Comparison of ENCODE assay signal across 13 cellular contexts in the genomic region with DNA sequence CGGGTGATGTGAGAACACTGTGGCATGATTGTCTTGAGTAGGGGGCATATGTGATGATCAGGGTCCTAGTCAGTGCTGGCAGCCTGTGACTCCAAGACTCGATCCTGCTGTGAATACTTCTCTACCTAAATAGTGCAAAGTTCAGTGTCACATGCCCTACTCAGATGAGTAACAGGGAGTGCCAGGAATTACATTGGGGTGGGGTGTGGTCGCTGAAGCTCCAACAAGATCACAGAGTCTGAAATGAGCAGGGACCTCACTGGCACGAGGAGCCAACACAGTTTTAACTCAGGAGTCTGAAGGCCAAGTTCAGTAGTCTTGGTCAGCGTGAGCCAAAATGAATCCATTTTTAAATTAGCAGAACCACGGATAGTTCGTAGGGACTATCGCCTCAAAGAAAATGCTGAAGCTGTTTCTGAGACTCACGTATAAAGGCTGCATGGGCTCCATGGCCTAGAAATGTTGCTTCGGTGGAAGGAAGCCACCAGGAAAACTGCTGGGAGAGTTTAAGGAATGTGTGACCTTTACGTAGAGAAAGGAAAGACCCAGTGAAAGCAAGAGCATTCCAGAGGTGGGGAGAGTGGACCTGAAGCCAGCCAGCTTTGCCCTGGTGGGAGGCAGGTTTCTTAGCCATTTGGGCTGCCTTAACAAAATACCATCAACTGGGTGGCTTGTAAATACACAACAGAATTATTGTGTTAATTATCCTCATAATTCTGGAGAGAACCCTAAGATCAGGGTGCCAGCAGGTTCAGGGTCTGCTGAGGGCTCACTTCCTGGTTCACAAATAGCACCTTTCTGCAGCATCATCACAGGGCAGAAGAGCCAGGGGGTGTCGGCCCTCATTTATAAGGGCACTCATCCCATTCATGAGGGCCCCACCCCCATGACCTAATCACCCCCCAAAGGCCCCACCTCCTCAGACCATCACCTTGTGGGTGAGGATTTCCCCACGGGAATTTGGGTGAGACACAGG.
DNase-seq lines count a peak whose midpoint lies in the region; ATAC-seq and TF ChIP-seq lines count a peak whose summit lies in the region.
"Had no signal": no experiment of that assay in that cellular context is flagged by ENCODE, and none has a peak within 500 bp of the region (broad histone marks: within the 10 kb centered on the region; RNA-seq: fewer than 3 reads in every experiment).

No MANE protein-coding gene starts in this region.

- H3K9ac ChIP-seq in mucosa of rectum (ENCODE audit: low read depth in 1 of 2, low read length in 2 of 2): peak overlapping the region in 1 of 2 donors; percentile 43
- H3K9ac ChIP-seq: parathyroid adenoma had no signal

- BruUV-seq in Calu3 (replicated peaks; lab: Mats Ljungman, UMichigan): no TSS peak

- peak overlapping the region in 1 of 2 donors; percentile 23 for H3K4me3 ChIP-seq in mucosa of rectum (ENCODE audit: low read length in 2 of 2)
- no peak overlapping the region for H3K4me3 ChIP-seq in upper lobe of left lung
- no peak overlapping the region for H3K4me3 ChIP-seq in HAP-1

- H3K9me3 Mint-ChIP-seq in Calu3 (ENCODE audit: low read depth, unreplicated experiment): no peaks in the 10 kb centered on the region

- H3K9me3 ChIP-seq in mucosa of rectum (ENCODE audit: control insufficient read depth in 2 of 2, low read length in 2 of 2): no peaks in the 10 kb centered on the region
- no peaks in the 10 kb centered on the region for H3K9me3 ChIP-seq in upper lobe of left lung
- H3K9me3 ChIP-seq in HAP-1: no peaks in the 10 kb centered on the region

- no peaks in the 10 kb centered on the region for H3K27me3 Mint-ChIP-seq in Calu3 (ENCODE audit: unreplicated experiment)

- peak overlapping the region; percentile 79 for H3K27ac Mint-ChIP-seq in Calu3 (ENCODE audit: unreplicated experiment)

- TF ChIP-seq CTCF in Calu3 (IDR thresholded peaks at IDR 0.05; ENCODE audit: unreplicated experiment): no peak
- TF ChIP-seq CTCF in upper lobe of left lung (IDR thresholded peaks at IDR 0.05): no peak

- TF ChIP-seq POLR2A in erythroblast (IDR thresholded peaks at IDR 0.05; ENCODE audit: low read length) (no peak), upper lobe of left lung (IDR thresholded peaks at IDR 0.05) (no peak)

- H3K36me3 Mint-ChIP-seq in Calu3 (ENCODE audit: insufficient read depth, unreplicated experiment): no peaks in the 10 kb centered on the region

- H3K27ac ChIP-seq in mucosa of rectum (ENCODE audit: low read depth in 2 of 2, low read length in 2 of 2) (peak overlapping the region; percentile 68 to 84), upper lobe of left lung (no peak overlapping the region)
- H3K27ac ChIP-seq: parathyroid adenoma had no signal

- peak overlapping the region; percentile 44 for H3K4me3 Mint-ChIP-seq in Calu3 (ENCODE audit: low read depth, unreplicated experiment)

- no peak for TF ChIP-seq EP300 in upper lobe of left lung (IDR thresholded peaks at IDR 0.05)

- DNase-seq in Calu3 (peak; percentile 12), LoVo (ENCODE audit: low spot score) (peak; percentile 94), erythroblast (lab: John Stamatoyannopoulos, UW) (peak; percentile 69 to 84), upper lobe of left lung (no peak), head of caudate nucleus (no peak), HAP-1 (ENCODE audit: low spot score in 2 of 2) (no peak)
- DNase-seq: central memory CD4-positive, alpha-beta T cell; NCI-H774; SHP77; stimulated activated CD4-positive, alpha-beta T cell treated with anti-CD3 and anti-CD28 coated beads, Interleukin-2, amount 100 ng/mL, for 24 hours had no signal

- 92% methylated on average over 10 to 13 of the region's 13 CpGs for WGBS in upper lobe of left lung, 2 donors

- peaks cover 31% of the 10 kb centered on the region for H3K4me1 Mint-ChIP-seq in Calu3 (ENCODE audit: low read depth, unreplicated experiment)

- H3K36me3 ChIP-seq in mucosa of rectum (ENCODE audit: control insufficient read depth in 2 of 2, insufficient read depth in 2 of 2, low read length in 2 of 2): peaks cover 0 to 5% of the 10 kb centered on the region in 2 donors
- peaks cover 0 to 10% (median 0%) of the 10 kb centered on the region in 4 donors for H3K36me3 ChIP-seq in upper lobe of left lung
- no peaks in the 10 kb centered on the region for H3K36me3 ChIP-seq in HAP-1 (replicated peaks)

- ATAC-seq in upper lobe of left lung (ENCODE audit: low FRiP score in 2 of 2): no peak
- no peak for ATAC-seq in HG03045 (IDR thresholded peaks at IDR 0.05; ENCODE audit: unreplicated experiment)

- intact Hi-C loops in Calu3 (cut with micrococcal nuclease; ENCODE audit: unreplicated experiment) (no loop called here), head of caudate nucleus (cut with DNase I) (no loop called here)

- in situ Hi-C loops in HAP-1 (cut with MboI; ENCODE audit: low sequenced_read_pairs): no loop called here

- peaks cover 18 to 29% of the 10 kb centered on the region in 2 donors for H3K4me1 ChIP-seq in mucosa of rectum (ENCODE audit: control insufficient read depth in 2 of 2, insufficient read depth in 2 of 2, low read length in 2 of 2)
- peaks cover 0 to 40% (median 2%) of the 10 kb centered on the region in 4 donors for H3K4me1 ChIP-seq in upper lobe of left lung
- H3K4me1 ChIP-seq in HAP-1: peaks cover 14% of the 10 kb centered on the region

- H3K27me3 ChIP-seq in mucosa of rectum (ENCODE audit: control insufficient read depth in 2 of 2, insufficient read depth in 2 of 2, low read length in 2 of 2) (no peaks in the 10 kb centered on the region), upper lobe of left lung (no peaks in the 10 kb centered on the region), HAP-1 (ENCODE audit: low read depth) (no peaks in the 10 kb centered on the region)

- CTCF ChIA-PET in Calu3 (lab: Charles Lee): no interaction called here

Comparison
In these comparisons a context has a peak if more than half of its experiments do, and no peak if none do; other contexts are left out.
1. DNase-seq: peak in Calu3 (single experiment), LoVo (single experiment) and erythroblast (2 of 2); none in upper lobe of left lung (0 of 2), head of caudate nucleus (0 of 42) and HAP-1 (0 of 2).
2. H3K27ac ChIP-seq: peak in mucosa of rectum (2 of 2); none in upper lobe of left lung (0 of 4).